In genomic region chr1:155323729-155324040, GRCh38 we compare ENCODE assay signal across 8 cellular contexts. TPM values are rescaled to one million over a fixed set of nuclear protein-coding genes. Genes with fewer than 3 reads are reported as not detected.
DNase-seq lines count a peak whose midpoint lies in the region; ATAC-seq and TF ChIP-seq lines count a peak whose summit lies in the region.

No MANE protein-coding gene starts in this region.

- H3K9me3 Mint-ChIP-seq in activated naive CD8-positive, alpha-beta T cell treated with anti-CD3 and anti-CD28 coated beads, Interleukin-2, amount 50 U/mL, for 24 hours = no peaks in the 10 kb centered on the region

- H3K4me1 ChIP-seq in ES-I3 (ENCODE audit: insufficient read depth, low read length) = peaks cover 17% of the 10 kb centered on the region; the same call in 1 of the 2 replicates
- H3K4me1 ChIP-seq in trophoblast cell (ENCODE audit: control insufficient read depth in 1 of 2, insufficient read depth in 2 of 2, low read length in 2 of 2) = peaks cover 6 to 20% of the 10 kb centered on the region in 2 experiments
- peaks cover 32 to 58% (median 40%) of the 10 kb centered on the region in 4 donors for H3K4me1 ChIP-seq in upper lobe of left lung

- H3K79me2 ChIP-seq in trophoblast cell (ENCODE audit: control insufficient read depth, insufficient read depth, low read length, poor library complexity) = peaks cover 14% of the 10 kb centered on the region

- H2BK5ac ChIP-seq in trophoblast cell (ENCODE audit: low read depth, low read length, poor library complexity) = peak overlapping the region; percentile 94

- no peak overlapping the region for H3K23ac ChIP-seq in trophoblast cell (ENCODE audit: low read length)

- no peaks in the 10 kb centered on the region; the same call in 1 of the 2 replicates for H3K36me3 ChIP-seq in ES-I3 (ENCODE audit: insufficient read depth, low read length)
- H3K36me3 ChIP-seq in trophoblast cell (ENCODE audit: control insufficient read depth in 1 of 2, insufficient read depth in 2 of 2, low read length in 2 of 2) = peaks cover 40 to 47% of the 10 kb centered on the region in 2 experiments
- peaks cover 0 to 26% (median 11%) of the 10 kb centered on the region in 4 donors for H3K36me3 ChIP-seq in upper lobe of left lung

- peak overlapping the region; percentile 83 for H2AK5ac ChIP-seq in trophoblast cell (ENCODE audit: low read length)

- H3K27me3 Mint-ChIP-seq in activated naive CD8-positive, alpha-beta T cell treated with anti-CD3 and anti-CD28 coated beads, Interleukin-2, amount 50 U/mL, for 24 hours = no peaks in the 10 kb centered on the region

- H2BK120ac ChIP-seq in trophoblast cell (ENCODE audit: insufficient read depth, low read length, poor library complexity) = peak overlapping the region; percentile 81

- H3K9me3 ChIP-seq in ES-I3 (ENCODE audit: control insufficient read depth, insufficient read depth, low read length) (no peaks in the 10 kb centered on the region), trophoblast cell (ENCODE audit: insufficient read depth, low read depth, low read length) (no peaks in the 10 kb centered on the region), upper lobe of left lung (no peaks in the 10 kb centered on the region)

- H3K4ac ChIP-seq in trophoblast cell (ENCODE audit: low read depth, low read length) = peak overlapping the region; percentile 87

- peak overlapping the region; percentile 97 for H4K91ac ChIP-seq in trophoblast cell (ENCODE audit: low read depth, low read length)

- peak overlapping the region; percentile 77 for H2AFZ ChIP-seq in trophoblast cell (ENCODE audit: insufficient read depth, low read length, poor library complexity)

- peak overlapping the region; percentile 96 for H4K12ac ChIP-seq in trophoblast cell (ENCODE audit: low read depth, low read length)

- peak; percentile 63 for ATAC-seq in activated naive CD8-positive, alpha-beta T cell treated with anti-CD3 and anti-CD28 coated beads, Interleukin-2, amount 50 U/mL, for 24 hours
- peak; percentile 87 to 89 for ATAC-seq in upper lobe of left lung (ENCODE audit: low FRiP score in 2 of 2)

- peak overlapping the region; percentile 81 for H3K4me3 Mint-ChIP-seq in activated naive CD8-positive, alpha-beta T cell treated with anti-CD3 and anti-CD28 coated beads, Interleukin-2, amount 50 U/mL, for 24 hours

- H4K8ac ChIP-seq in trophoblast cell (ENCODE audit: low read depth, low read length) = peak overlapping the region; percentile 98

- DNase-seq in HCEC 1CT (peak; percentile 91), MV-4-11 (lab: John Stamatoyannopoulos, UW) (peak; percentile 83), SW 1271 (lab: John Stamatoyannopoulos, UW) (peak; percentile 58 to 66), cardiac septum (ENCODE audit: low spot score) (peak; percentile 95), trophoblast cell (peak; percentile 89 to 95), upper lobe of left lung (peak; percentile 89 to 98)
- peak; percentile 87 for DNase-seq in activated naive CD8-positive, alpha-beta T cell treated with anti-CD3 and anti-CD28 coated beads, Interleukin-2, amount 50 U/mL, for 24 hours

- TF ChIP-seq POLR2A in upper lobe of left lung (IDR thresholded peaks at IDR 0.05) = no peak

- peak overlapping the region; percentile 98 for H3K14ac ChIP-seq in trophoblast cell (ENCODE audit: low read length)

- no peaks in the 10 kb centered on the region for H3K27me3 ChIP-seq in trophoblast cell (ENCODE audit: insufficient read depth, low read length)
- no peaks in the 10 kb centered on the region for H3K27me3 ChIP-seq in upper lobe of left lung

- no peak for TF ChIP-seq EP300 in upper lobe of left lung (IDR thresholded peaks at IDR 0.05)

- no peak for TF ChIP-seq CTCF in upper lobe of left lung (IDR thresholded peaks at IDR 0.05)

- no peak overlapping the region for H2BK12ac ChIP-seq in trophoblast cell (ENCODE audit: low read length)

- H3K79me1 ChIP-seq in trophoblast cell (ENCODE audit: low read length) = peaks cover 18% of the 10 kb centered on the region

- intact Hi-C loops in cardiac septum (cut with DNase I) = loop anchor here (1.0 to 2.0 kb wide), 4 partner anchors 14 to 239 kb away; partner anchors contain the start of genes ASH1L and HCN3

- peak overlapping the region; percentile 92 for H3K27ac ChIP-seq in trophoblast cell (ENCODE audit: low read depth, low read length)
- H3K27ac ChIP-seq in upper lobe of left lung = peak overlapping the region; percentile 84 to 97 (median 96)

- H3K18ac ChIP-seq in trophoblast cell (ENCODE audit: low read length) = peak overlapping the region; percentile 99

- WGBS in trophoblast cell (ENCODE audit: extremely low coverage, insufficient coverage, insufficient read length) = no CpG with 5 or more reads among the region's 29 CpGs
- WGBS in upper lobe of left lung, 2 donors = 0% methylated on average over 5 to 6 of the region's 29 CpGs

- H3K36me3 Mint-ChIP-seq in activated naive CD8-positive, alpha-beta T cell treated with anti-CD3 and anti-CD28 coated beads, Interleukin-2, amount 50 U/mL, for 24 hours (ENCODE audit: low read depth) = peaks cover 15% of the 10 kb centered on the region

- peak overlapping the region; percentile 100 for H3K4me2 ChIP-seq in trophoblast cell (ENCODE audit: low read length)

- H3K27ac Mint-ChIP-seq in activated naive CD8-positive, alpha-beta T cell treated with anti-CD3 and anti-CD28 coated beads, Interleukin-2, amount 50 U/mL, for 24 hours = peak overlapping the region; percentile 77

- H3K4me1 Mint-ChIP-seq in activated naive CD8-positive, alpha-beta T cell treated with anti-CD3 and anti-CD28 coated beads, Interleukin-2, amount 50 U/mL, for 24 hours = peaks cover 33% of the 10 kb centered on the region

- peak overlapping the region; percentile 96 for H3K9ac ChIP-seq in ES-I3 (ENCODE audit: low read depth, low read length)
- H3K9ac ChIP-seq in trophoblast cell (ENCODE audit: low read length) = peak overlapping the region; percentile 88

- H3K4me3 ChIP-seq in trophoblast cell (ENCODE audit: low read depth, low read length) = peak overlapping the region; percentile 87
- H3K4me3 ChIP-seq in upper lobe of left lung = peak overlapping the region; percentile 73 to 94 (median 85)

RNA-seq across cellular contexts. Expression of gene RUSC1, which starts 3.0 kb away (rescaled TPM):
- total RNA-seq in cardiac septum = 18.1 TPM
- 45.7 and 48.3 TPM in 2 replicates for polyA plus RNA-seq in trophoblast cell (2013)
- 10 to 100 TPM; 21.4 to 41.9 (median 31.2) TPM for total RNA-seq in upper lobe of left lung

RNA-seq across cellular contexts. Expression of gene FDPS, which starts 15.0 kb away (rescaled TPM):
- total RNA-seq in cardiac septum (83.1 TPM), upper lobe of left lung (100 to 1,000 TPM; 129 to 256 (median 179) TPM)
- 339 and 342 TPM in 2 replicates for polyA plus RNA-seq in trophoblast cell (2013)

RNA-seq across cellular contexts. Expression of gene PKLR, which starts 22.4 kb away (rescaled TPM):
- total RNA-seq in cardiac septum (not detected), upper lobe of left lung (under 1 TPM in 2 of 6 donors, not detected in 4; 0.14 to 0.17 TPM)
- 0.03 and 0.04 TPM in 2 replicates for polyA plus RNA-seq in trophoblast cell (2013)

RNA-seq across cellular contexts. Expression of gene HCN3, which starts 46.4 kb away (rescaled TPM):
- total RNA-seq in cardiac septum = 2.2 TPM
- 2.5 and 2.8 TPM in 2 replicates for polyA plus RNA-seq in trophoblast cell (2013)
- 1 to 10 TPM; 1.1 to 6.3 (median 2.6) TPM for total RNA-seq in upper lobe of left lung

RNA-seq across cellular contexts. Expression of gene CLK2, which starts 50.4 kb away (rescaled TPM):
- total RNA-seq in cardiac septum (24.7 TPM), upper lobe of left lung (10 to 100 TPM; 32.7 to 92.2 (median 48.1) TPM)
- 48.9 and 52.4 TPM in 2 replicates for polyA plus RNA-seq in trophoblast cell (2013)

Comparison
In these comparisons a context has a peak if more than half of its experiments do, and no peak if none do; other contexts are left out.
1. Peak in every context shown above with its lines: DNase-seq, ATAC-seq, H3K4me3 ChIP-seq and H3K27ac ChIP-seq.